ENCODE assay signal across 8 cellular contexts in genomic region chr5:171418316-171418981, GRCh38. TPM values are rescaled to one million over a fixed set of nuclear protein-coding genes. Genes with fewer than 3 reads are reported as not detected.
DNase-seq lines count a peak whose midpoint lies in the region; ATAC-seq and TF ChIP-seq lines count a peak whose summit lies in the region.

No MANE protein-coding gene starts in this region.

- peaks cover 15% of the 10 kb centered on the region for H3K27me3 ChIP-seq in colonic mucosa

- peaks cover 14% of the 10 kb centered on the region for H3K4me1 ChIP-seq in colonic mucosa

- DNase-seq in NCI-H2029 (lab: John Stamatoyannopoulos, UW): peak; percentile 18
- DNase-seq in NCI-H2029 treated with DMSO at 0.1 percent for 48 hours (lab: John Stamatoyannopoulos, UW): no peak
- peak; percentile 35 for DNase-seq in NCI-H1105 treated with DMSO at 0.1 percent for 48 hours (lab: John Stamatoyannopoulos, UW)
- DNase-seq in colonic mucosa: peak; percentile 72
- peak; percentile 68 for DNase-seq in kidney glomerular epithelial cell (lab: John Stamatoyannopoulos, UW)
- peak; percentile 40 to 46 for DNase-seq in stimulated activated CD4-positive, alpha-beta T cell treated with anti-CD3 and anti-CD28 coated beads, Interleukin-12 subunit alpha, Interleukin-12 subunit beta, amount 100 ng/mL, for 24 hours (ENCODE audit: low read depth in 2 of 2)

- intact Hi-C loops in colonic mucosa (cut with DNase I): loop anchor here (5.0 kb wide), 1 partner anchor 489 kb away; no protein-coding TSS in a partner anchor

- H3K4me3 ChIP-seq in colonic mucosa: peak overlapping the region; percentile 30

- 0 out of 2 replicates have a peak overlapping the region, but pooled peaks have one; percentile 15 for H3K27ac ChIP-seq in VCaP
- H3K27ac ChIP-seq in colonic mucosa: no peak overlapping the region

- TF ChIP-seq CTCF in VCaP (conservative IDR thresholded peaks at IDR 0.05): peak; percentile 79
- TF ChIP-seq CTCF in colonic mucosa (IDR thresholded peaks at IDR 0.05): peak; percentile 94

- H3K36me3 ChIP-seq in colonic mucosa: no peaks in the 10 kb centered on the region

- peak; percentile 63 for ATAC-seq in HG02623 (IDR thresholded peaks at IDR 0.05; ENCODE audit: unreplicated experiment)

- no peak overlapping the region for H3K9ac ChIP-seq in colonic mucosa (ENCODE audit: low read depth in 2 of 2, low read length in 2 of 2)

- H3K9me3 ChIP-seq in colonic mucosa: no peaks in the 10 kb centered on the region

RNA-seq across cellular contexts. Expression of gene FGF18, which starts 1.0 kb away (rescaled TPM):
- total RNA-seq in colonic mucosa: under 1 TPM in 1 of 2 donors, not detected in 1; 0.35 TPM

RNA-seq across cellular contexts. Expression of gene NPM1, which starts 30.8 kb away (rescaled TPM):
- 100 to 1,000 TPM; 558 to 996 TPM for total RNA-seq in colonic mucosa
